15 cellular contexts compared by ENCODE assay signal in the genomic region with DNA sequence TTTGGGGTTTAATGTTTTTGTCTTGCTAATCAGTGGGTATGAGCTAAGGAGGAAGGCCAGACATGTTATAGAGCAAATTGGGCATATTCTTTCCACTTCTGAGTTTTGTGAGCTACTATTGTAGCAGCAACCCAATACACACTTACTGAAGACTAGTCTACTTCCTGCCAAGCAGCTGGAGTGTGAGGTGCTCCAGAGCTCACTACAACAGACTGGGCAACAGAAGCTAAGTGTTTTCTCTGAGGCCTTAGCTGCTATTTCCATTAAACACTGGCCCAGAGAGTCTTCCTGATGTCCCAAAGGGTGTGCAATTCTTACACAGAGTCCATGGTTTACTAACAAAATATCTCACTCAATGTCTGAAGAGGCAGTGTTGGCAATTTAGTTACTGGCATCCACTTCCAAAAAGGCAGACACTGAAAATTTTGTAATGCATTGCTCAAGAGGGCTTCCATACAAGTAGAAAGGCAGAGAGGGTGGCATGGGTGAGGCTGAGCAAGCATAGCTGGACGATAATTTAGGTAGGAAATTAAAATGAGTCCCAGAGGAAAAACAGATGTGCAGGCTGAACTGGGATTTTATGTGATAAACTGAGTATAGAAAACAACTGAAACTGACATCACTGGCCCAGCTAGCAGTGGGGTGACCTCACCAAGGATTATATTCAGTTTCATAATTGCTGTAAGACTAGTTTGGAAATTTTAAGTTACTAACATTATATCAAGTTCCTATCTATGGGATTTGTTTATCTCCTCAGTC.
DNase-seq lines count a peak whose midpoint lies in the region; ATAC-seq lines count a peak whose summit lies in the region.
"Had no signal": no experiment of that assay in that cellular context is flagged by ENCODE, and none has a peak within 500 bp of the region (broad histone marks: within the 10 kb centered on the region; RNA-seq: fewer than 3 reads in every experiment).

No MANE protein-coding gene starts in this region.

- H3K27me3 Mint-ChIP-seq in activated naive CD8-positive, alpha-beta T cell treated with anti-CD3 and anti-CD28 coated beads for 36 hours = no peaks in the 10 kb centered on the region
- no peaks in the 10 kb centered on the region for H3K27me3 Mint-ChIP-seq in activated naive CD8-positive, alpha-beta T cell treated with anti-CD3 and anti-CD28 coated beads, Interleukin-2, amount 50 U/mL, for 24 hours

- H3K4me3 ChIP-seq in aorta (ENCODE audit: low read length in 2 of 2) = no peak overlapping the region
- H3K4me3 ChIP-seq: ascending aorta, lower lobe of right lung, MG63, vagina had no signal

- intact Hi-C loops in left ventricle myocardium superior (cut with micrococcal nuclease) (no loop called here), aorta (cut with DNase I) (no loop called here)

- H3K9me3 Mint-ChIP-seq in activated naive CD8-positive, alpha-beta T cell treated with anti-CD3 and anti-CD28 coated beads for 36 hours = no peaks in the 10 kb centered on the region
- H3K9me3 Mint-ChIP-seq in activated naive CD8-positive, alpha-beta T cell treated with anti-CD3 and anti-CD28 coated beads, Interleukin-2, amount 50 U/mL, for 24 hours = no peaks in the 10 kb centered on the region

- H3K9me3 ChIP-seq in aorta (ENCODE audit: control insufficient read depth, low read length) = no peaks in the 10 kb centered on the region
- H3K9me3 ChIP-seq: ascending aorta, lower lobe of right lung, MG63, vagina had no signal

- H3K4me1 Mint-ChIP-seq in activated naive CD8-positive, alpha-beta T cell treated with anti-CD3 and anti-CD28 coated beads for 36 hours = peaks cover 7% of the 10 kb centered on the region
- H3K4me1 Mint-ChIP-seq in activated naive CD8-positive, alpha-beta T cell treated with anti-CD3 and anti-CD28 coated beads, Interleukin-2, amount 50 U/mL, for 24 hours = peaks cover 6% of the 10 kb centered on the region

- no peaks in the 10 kb centered on the region for H3K4me1 ChIP-seq in aorta (ENCODE audit: control insufficient read depth in 1 of 2, insufficient read depth in 2 of 2, low read length in 2 of 2)
- H3K4me1 ChIP-seq: ascending aorta, lower lobe of right lung, vagina had no signal

- no peak for ATAC-seq in activated naive CD8-positive, alpha-beta T cell treated with anti-CD3 and anti-CD28 coated beads, Interleukin-2, amount 50 U/mL, for 24 hours
- ATAC-seq in left ventricle myocardium superior (peak; percentile 46), aorta (ENCODE audit: low FRiP score) (peak; percentile 56), HG02870 (IDR thresholded peaks at IDR 0.05; ENCODE audit: unreplicated experiment) (no peak)

- H3K27ac ChIP-seq in aorta (ENCODE audit: low read depth in 1 of 2, low read length in 2 of 2) = no peak overlapping the region
- H3K27ac ChIP-seq: ascending aorta, lower lobe of right lung, vagina, VCaP had no signal

- no peaks in the 10 kb centered on the region for H3K36me3 ChIP-seq in aorta (ENCODE audit: control insufficient read depth in 1 of 2, insufficient read depth in 2 of 2, low read length in 1 of 2)
- H3K36me3 ChIP-seq: ascending aorta, lower lobe of right lung, MG63, vagina had no signal

- H3K27me3 ChIP-seq in aorta (ENCODE audit: control insufficient read depth in 1 of 2, insufficient read depth in 2 of 2, low read length in 1 of 2) = no peaks in the 10 kb centered on the region
- H3K27me3 ChIP-seq: ascending aorta, MG63, vagina had no signal

- WGBS in aorta, 2 donors = 64 to 69% methylated on average over 1 of the region's 1 CpG

- peak; percentile 5 for DNase-seq in activated naive CD8-positive, alpha-beta T cell treated with anti-CD3 and anti-CD28 coated beads for 36 hours
- DNase-seq in activated naive CD8-positive, alpha-beta T cell treated with anti-CD3 and anti-CD28 coated beads, Interleukin-2, amount 50 U/mL, for 24 hours = no peak
- DNase-seq in NCI-H2196 treated with DMSO at 0.1 percent for 48 hours (lab: John Stamatoyannopoulos, UW; ENCODE audit: unreplicated experiment) = peak; percentile 14
- no peak for DNase-seq in left ventricle myocardium superior
- DNase-seq in aorta = no peak
- DNase-seq in NCI-H2107 (lab: John Stamatoyannopoulos, UW) = no peak
- no peak for DNase-seq in GM19240 (ENCODE audit: insufficient read length, low spot score)
- DNase-seq: glutamatergic neuron, lower lobe of right lung, MG63, NCI-H446 had no signal

- peaks cover 2% of the 10 kb centered on the region for H3K36me3 Mint-ChIP-seq in activated naive CD8-positive, alpha-beta T cell treated with anti-CD3 and anti-CD28 coated beads for 36 hours
- H3K36me3 Mint-ChIP-seq in activated naive CD8-positive, alpha-beta T cell treated with anti-CD3 and anti-CD28 coated beads, Interleukin-2, amount 50 U/mL, for 24 hours (ENCODE audit: low read depth) = no peaks in the 10 kb centered on the region

- H3K4me3 Mint-ChIP-seq in activated naive CD8-positive, alpha-beta T cell treated with anti-CD3 and anti-CD28 coated beads for 36 hours = no peak overlapping the region
- no peak overlapping the region for H3K4me3 Mint-ChIP-seq in activated naive CD8-positive, alpha-beta T cell treated with anti-CD3 and anti-CD28 coated beads, Interleukin-2, amount 50 U/mL, for 24 hours

- no peak overlapping the region for H3K27ac Mint-ChIP-seq in activated naive CD8-positive, alpha-beta T cell treated with anti-CD3 and anti-CD28 coated beads for 36 hours
- H3K27ac Mint-ChIP-seq in activated naive CD8-positive, alpha-beta T cell treated with anti-CD3 and anti-CD28 coated beads, Interleukin-2, amount 50 U/mL, for 24 hours = no peak overlapping the region

Comparison
In these comparisons a context has a peak if more than half of its experiments do, and no peak if none do; other contexts are left out.
1. DNase-seq: peak in activated naive CD8-positive, alpha-beta T cell treated with anti-CD3 and anti-CD28 coated beads for 36 hours (single experiment) and NCI-H2196 treated with DMSO at 0.1 percent for 48 hours (single experiment); none in activated naive CD8-positive, alpha-beta T cell treated with anti-CD3 and anti-CD28 coated beads, Interleukin-2, amount 50 U/mL, for 24 hours (single experiment), left ventricle myocardium superior (single experiment), aorta (0 of 2), NCI-H2107 (single experiment) and GM19240 (single experiment).
2. ATAC-seq: peak in left ventricle myocardium superior (single experiment) and aorta (single experiment); none in activated naive CD8-positive, alpha-beta T cell treated with anti-CD3 and anti-CD28 coated beads, Interleukin-2, amount 50 U/mL, for 24 hours (single experiment) and HG02870 (single experiment).